Comparison of ENCODE assay signal across 13 cellular contexts in the genomic region with DNA sequence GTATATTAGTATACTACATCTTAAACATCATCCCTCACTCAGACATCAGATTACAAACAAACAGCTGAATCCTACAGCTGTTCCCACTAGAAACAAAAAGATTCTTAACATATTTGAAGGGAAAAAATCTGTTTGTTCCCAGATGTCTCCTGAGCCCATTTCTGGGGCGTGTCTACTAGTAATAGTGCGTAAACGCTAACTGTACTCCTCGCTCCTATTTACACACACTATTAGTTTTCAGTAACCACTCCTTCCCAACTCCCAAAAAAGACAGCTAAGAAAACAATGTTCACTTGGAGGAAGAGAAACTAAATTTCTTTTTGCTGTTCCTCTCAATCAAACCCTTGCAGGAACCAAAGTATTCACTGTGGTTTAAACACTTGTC.
DNase-seq lines count a peak whose midpoint lies in the region; ATAC-seq and TF ChIP-seq lines count a peak whose summit lies in the region.
"Had no signal": no experiment of that assay in that cellular context is flagged by ENCODE, and none has a peak within 500 bp of the region (broad histone marks: within the 10 kb centered on the region; RNA-seq: fewer than 3 reads in every experiment).

No MANE protein-coding gene starts in this region.

- no peak overlapping the region for H3K9ac ChIP-seq in MM.1S (ENCODE audit: low read length)

- CTCF ChIA-PET in activated CD4-positive, alpha-beta memory T cell treated with anti-CD3 and anti-CD28 coated beads, Interleukin-2, amount 10 ng/mL, durations not matched to agents 7 days and 5 days (lab: Charles Lee) = interaction anchor here (0.7 to 7.0 kb wide), 7 partner anchors 8 to 301 kb away, joined by 3 to 46 read pairs (median 3); no protein-coding TSS in a partner anchor
- CTCF ChIA-PET in activated CD4-positive, alpha-beta memory T cell treated with anti-CD3 and anti-CD28 coated beads for 36 hours (lab: Charles Lee) = interaction anchor here (0.7 to 3.9 kb wide), 12 partner anchors 10 to 301 kb away, joined by 3 to 20 read pairs (median 4); no protein-coding TSS in a partner anchor
- CTCF ChIA-PET in activated B cell treated with CpG ODN at 0.5 μM for 24 hours (lab: Charles Lee) = interaction anchor here (0.7 to 4.3 kb wide), 15 partner anchors 9 to 302 kb away, joined by 3 to 38 read pairs (median 4); no protein-coding TSS in a partner anchor

- no peak overlapping the region for H2AFZ ChIP-seq in MM.1S (ENCODE audit: low read length)

- ATAC-seq in activated B cell treated with CpG ODN at 0.5 μM for 24 hours (ENCODE audit: low read depth) (no peak), GM18502 (IDR thresholded peaks at IDR 0.05; ENCODE audit: poor library complexity, unreplicated experiment) (no peak)
- ATAC-seq in stimulated activated memory B cell treated with anti-CD40 and anti-IgM and Interleukin-4, amounts not matched to agents 10 μg/mL and 1 μg/mL and 100 μg/mL, for 72 hours = no peak

- intact Hi-C loops in activated CD4-positive, alpha-beta memory T cell treated with anti-CD3 and anti-CD28 coated beads for 36 hours (cut with micrococcal nuclease) = loop anchor here (5.0 kb wide), 2 partner anchors 236 to 299 kb away; no protein-coding TSS in a partner anchor
- intact Hi-C loops in activated B cell treated with CpG ODN at 0.5 μM for 24 hours (cut with micrococcal nuclease) (loop anchor here (1.0 kb wide), 1 partner anchor 38 kb away; no protein-coding TSS in a partner anchor), posterior cingulate gyrus (cut with DNase I) (no loop called here)

- POLR2A ChIA-PET in activated CD4-positive, alpha-beta memory T cell treated with anti-CD3 and anti-CD28 coated beads, Interleukin-2, amount 10 ng/mL, durations not matched to agents 7 days and 5 days (lab: Charles Lee) = interaction anchor here (0.8 to 1.5 kb wide), 4 partner anchors 11 to 238 kb away, joined by 3 to 4 read pairs (median 4); no protein-coding TSS in a partner anchor
- POLR2A ChIA-PET in activated CD4-positive, alpha-beta memory T cell treated with anti-CD3 and anti-CD28 coated beads for 36 hours (lab: Charles Lee) = interaction anchor here (0.7 kb wide), 1 partner anchor 73 kb away, joined by 3 read pairs; no protein-coding TSS in a partner anchor
- POLR2A ChIA-PET in activated B cell treated with CpG ODN at 0.5 μM for 24 hours (lab: Charles Lee) = interaction anchor here (0.7 to 2.7 kb wide), 21 partner anchors 8 to 238 kb away, joined by 3 to 32 read pairs (median 5); no protein-coding TSS in a partner anchor

- peaks cover 46% of the 10 kb centered on the region for H3K4me1 Mint-ChIP-seq in activated CD4-positive, alpha-beta memory T cell treated with anti-CD3 and anti-CD28 coated beads, Interleukin-2, amount 10 ng/mL, durations not matched to agents 7 days and 5 days
- H3K4me1 Mint-ChIP-seq in activated CD4-positive, alpha-beta memory T cell treated with anti-CD3 and anti-CD28 coated beads for 36 hours (ENCODE audit: low read depth) = peaks cover 53% of the 10 kb centered on the region
- H3K4me1 Mint-ChIP-seq in activated B cell treated with CpG ODN at 0.5 μM for 24 hours (peaks cover 76% of the 10 kb centered on the region), immature natural killer cell (peaks cover 38 to 59% of the 10 kb centered on the region in 2 donors)
- peaks cover 58% of the 10 kb centered on the region for H3K4me1 Mint-ChIP-seq in stimulated activated memory B cell treated with anti-CD40 and anti-IgM and Interleukin-4, amounts not matched to agents 10 μg/mL and 1 μg/mL and 100 μg/mL, for 72 hours

- H3K4me1 ChIP-seq in MM.1S (ENCODE audit: low read length) = peaks cover 8% of the 10 kb centered on the region; the same call in 1 of the 2 replicates

- H3K4me3 Mint-ChIP-seq in activated CD4-positive, alpha-beta memory T cell treated with anti-CD3 and anti-CD28 coated beads, Interleukin-2, amount 10 ng/mL, durations not matched to agents 7 days and 5 days = no peak overlapping the region
- no peak overlapping the region for H3K4me3 Mint-ChIP-seq in activated CD4-positive, alpha-beta memory T cell treated with anti-CD3 and anti-CD28 coated beads for 36 hours
- H3K4me3 Mint-ChIP-seq in activated B cell treated with CpG ODN at 0.5 μM for 24 hours = peak overlapping the region; percentile 77
- peak overlapping the region; percentile 70 to 89 (median 74) for H3K4me3 Mint-ChIP-seq in immature natural killer cell
- H3K4me3 Mint-ChIP-seq in stimulated activated memory B cell treated with anti-CD40 and anti-IgM and Interleukin-4, amounts not matched to agents 10 μg/mL and 1 μg/mL and 100 μg/mL, for 72 hours = peak overlapping the region; percentile 68

- no peaks in the 10 kb centered on the region for H3K36me3 ChIP-seq in MM.1S (replicated peaks; ENCODE audit: insufficient read depth, low read length)

- H3K4me3 ChIP-seq in MM.1S (ENCODE audit: low read length) = no peak overlapping the region

- no peaks in the 10 kb centered on the region for H3K9me3 ChIP-seq in MM.1S (replicated peaks; ENCODE audit: insufficient read depth, low read length)

- no peaks in the 10 kb centered on the region for H3K79me2 ChIP-seq in MM.1S (ENCODE audit: low read length)

- H3F3A ChIP-seq in MM.1S (ENCODE audit: insufficient read depth, low read length) = no peaks in the 10 kb centered on the region

- H3K27ac ChIP-seq in MM.1S (ENCODE audit: low read length) = no peak overlapping the region

- H4K20me1 ChIP-seq in MM.1S (ENCODE audit: insufficient read depth, low read length) = no peaks in the 10 kb centered on the region

- no peak for TF ChIP-seq CTCF in activated B cell treated with CpG ODN at 0.5 μM for 24 hours (IDR thresholded peaks at IDR 0.05)
- TF ChIP-seq CTCF in MM.1S (IDR thresholded peaks at IDR 0.05; ENCODE audit: low read length) = no peak

- no peaks in the 10 kb centered on the region for H3K27me3 ChIP-seq in MM.1S (replicated peaks; ENCODE audit: insufficient read depth, low read length)

- no peak for DNase-seq in activated CD4-positive, alpha-beta memory T cell treated with anti-CD3 and anti-CD28 coated beads, Interleukin-2, amount 10 ng/mL, durations not matched to agents 7 days and 5 days
- DNase-seq in activated CD4-positive, alpha-beta memory T cell treated with anti-CD3 and anti-CD28 coated beads for 36 hours = no peak
- DNase-seq in activated B cell treated with CpG ODN at 0.5 μM for 24 hours = no peak
- DNase-seq in immature natural killer cell = no peak
- no peak for DNase-seq in MM.1S
- no peak for DNase-seq in posterior cingulate gyrus
- DNase-seq: activated CD8-positive, alpha-beta memory T cell treated with anti-CD3 and anti-CD28 coated beads, Interleukin-2, amount 50 U/mL, for 4 hours; NCI-H526; occipital lobe; stimulated activated CD4-positive, alpha-beta T cell treated with anti-CD3 and anti-CD28 coated beads, Interleukin-2, amount 100 ng/mL, for 48 hours; SW 1271 had no signal

- no peak overlapping the region for H3K4me2 ChIP-seq in MM.1S (ENCODE audit: low read depth, low read length)

- H3K9me2 ChIP-seq in MM.1S (replicated peaks; ENCODE audit: insufficient read depth, low read length) = no peaks in the 10 kb centered on the region

- H3K36me3 Mint-ChIP-seq in activated CD4-positive, alpha-beta memory T cell treated with anti-CD3 and anti-CD28 coated beads, Interleukin-2, amount 10 ng/mL, durations not matched to agents 7 days and 5 days (ENCODE audit: low read depth) = peaks cover 3% of the 10 kb centered on the region
- peaks cover 10% of the 10 kb centered on the region for H3K36me3 Mint-ChIP-seq in activated CD4-positive, alpha-beta memory T cell treated with anti-CD3 and anti-CD28 coated beads for 36 hours
- H3K36me3 Mint-ChIP-seq in activated B cell treated with CpG ODN at 0.5 μM for 24 hours (ENCODE audit: low read depth) (peaks cover 16% of the 10 kb centered on the region), immature natural killer cell (no peaks in the 10 kb centered on the region)
- H3K36me3 Mint-ChIP-seq in stimulated activated memory B cell treated with anti-CD40 and anti-IgM and Interleukin-4, amounts not matched to agents 10 μg/mL and 1 μg/mL and 100 μg/mL, for 72 hours = peaks cover 6% of the 10 kb centered on the region

- no peaks in the 10 kb centered on the region for H3K9me3 Mint-ChIP-seq in activated CD4-positive, alpha-beta memory T cell treated with anti-CD3 and anti-CD28 coated beads, Interleukin-2, amount 10 ng/mL, durations not matched to agents 7 days and 5 days
- no peaks in the 10 kb centered on the region for H3K9me3 Mint-ChIP-seq in activated CD4-positive, alpha-beta memory T cell treated with anti-CD3 and anti-CD28 coated beads for 36 hours
- H3K9me3 Mint-ChIP-seq in activated B cell treated with CpG ODN at 0.5 μM for 24 hours (no peaks in the 10 kb centered on the region), immature natural killer cell (no peaks in the 10 kb centered on the region)
- peaks cover 3% of the 10 kb centered on the region for H3K9me3 Mint-ChIP-seq in stimulated activated memory B cell treated with anti-CD40 and anti-IgM and Interleukin-4, amounts not matched to agents 10 μg/mL and 1 μg/mL and 100 μg/mL, for 72 hours

- H3K27me3 Mint-ChIP-seq in activated CD4-positive, alpha-beta memory T cell treated with anti-CD3 and anti-CD28 coated beads, Interleukin-2, amount 10 ng/mL, durations not matched to agents 7 days and 5 days = peaks cover 2% of the 10 kb centered on the region
- peaks cover 3% of the 10 kb centered on the region for H3K27me3 Mint-ChIP-seq in activated CD4-positive, alpha-beta memory T cell treated with anti-CD3 and anti-CD28 coated beads for 36 hours
- H3K27me3 Mint-ChIP-seq in activated B cell treated with CpG ODN at 0.5 μM for 24 hours = no peaks in the 10 kb centered on the region
- H3K27me3 Mint-ChIP-seq in immature natural killer cell (ENCODE audit: low read depth in 3 of 3) = peaks cover 0 to 2% (median 0%) of the 10 kb centered on the region in 3 donors
- H3K27me3 Mint-ChIP-seq in stimulated activated memory B cell treated with anti-CD40 and anti-IgM and Interleukin-4, amounts not matched to agents 10 μg/mL and 1 μg/mL and 100 μg/mL, for 72 hours = no peaks in the 10 kb centered on the region

- H3K27ac Mint-ChIP-seq in activated CD4-positive, alpha-beta memory T cell treated with anti-CD3 and anti-CD28 coated beads, Interleukin-2, amount 10 ng/mL, durations not matched to agents 7 days and 5 days = peak overlapping the region; percentile 3
- H3K27ac Mint-ChIP-seq in activated CD4-positive, alpha-beta memory T cell treated with anti-CD3 and anti-CD28 coated beads for 36 hours = no peak overlapping the region
- H3K27ac Mint-ChIP-seq in activated B cell treated with CpG ODN at 0.5 μM for 24 hours (peak overlapping the region; percentile 92), immature natural killer cell (peak overlapping the region; percentile 73 to 93 (median 83))
- H3K27ac Mint-ChIP-seq in stimulated activated memory B cell treated with anti-CD40 and anti-IgM and Interleukin-4, amounts not matched to agents 10 μg/mL and 1 μg/mL and 100 μg/mL, for 72 hours = peak overlapping the region; percentile 78

Comparison
In these comparisons a context has a peak if more than half of its experiments do, and no peak if none do; other contexts are left out.
1. H3K4me3 Mint-ChIP-seq: peak in activated B cell treated with CpG ODN at 0.5 μM for 24 hours (single experiment), immature natural killer cell (5 of 5) and stimulated activated memory B cell treated with anti-CD40 and anti-IgM and Interleukin-4, amounts not matched to agents 10 μg/mL and 1 μg/mL and 100 μg/mL, for 72 hours (single experiment); none in activated CD4-positive, alpha-beta memory T cell treated with anti-CD3 and anti-CD28 coated beads, Interleukin-2, amount 10 ng/mL, durations not matched to agents 7 days and 5 days (single experiment) and activated CD4-positive, alpha-beta memory T cell treated with anti-CD3 and anti-CD28 coated beads for 36 hours (single experiment).